Comparison of ENCODE assay signal across 1 cellular context in genomic region chr7:50467817-50468610, GRCh38.
TF ChIP-seq lines count a peak whose summit lies in the region.

No MANE protein-coding gene starts in this region.

TF ChIP-seq in HepG2, 621 proteins besides CTCF, POLR2A, EP300 and RAD21 (continued from another document and continues in another):
- TF ChIP-seq TRAFD1 (CRISPR knock-in tag; IDR thresholded peaks at IDR 0.05; ENCODE audit: borderline replicate concordance), result no peak
- peak; percentile 76 for TF ChIP-seq TEAD3 (CRISPR knock-in tag; optimal IDR thresholded peaks at IDR 0.05; ENCODE audit: borderline replicate concordance)
- TF ChIP-seq ARID5B (CRISPR knock-in tag; IDR thresholded peaks at IDR 0.05), result peak; percentile 37; the same call in 1 of the 2 replicates
- TF ChIP-seq SATB2 (CRISPR knock-in tag; IDR thresholded peaks at IDR 0.05), result no peak
- TF ChIP-seq CBX1 (IDR thresholded peaks at IDR 0.05; ENCODE audit: low read depth), result no peak
- no peak for TF ChIP-seq SNAPC2 (CRISPR knock-in tag; IDR thresholded peaks at IDR 0.05)
- TF ChIP-seq ARHGAP35 (CRISPR knock-in tag; IDR thresholded peaks at IDR 0.05; ENCODE audit: borderline replicate concordance), result no peak
- TF ChIP-seq ZNF776 (CRISPR knock-in tag; IDR thresholded peaks at IDR 0.05), result no peak
- peak; percentile 56; the same call in 1 of the 2 replicates for TF ChIP-seq HMGXB3 (CRISPR knock-in tag; IDR thresholded peaks at IDR 0.05; ENCODE audit: borderline replicate concordance)
- no peak for TF ChIP-seq SMAD1 (CRISPR knock-in tag; IDR thresholded peaks at IDR 0.05; ENCODE audit: borderline replicate concordance, low read depth)
- no peak for TF ChIP-seq EZH2 (conservative IDR thresholded peaks at IDR 0.05; ENCODE audit: low read depth, low read length)
- no peak for TF ChIP-seq MEIS2 (CRISPR knock-in tag; IDR thresholded peaks at IDR 0.05)
- TF ChIP-seq PCBP1 (IDR thresholded peaks at IDR 0.05; ENCODE audit: borderline replicate concordance, low read depth, low read length), result no peak
- TF ChIP-seq TFDP2 (CRISPR knock-in tag; IDR thresholded peaks at IDR 0.05), result peak; percentile 86
- no peak for TF ChIP-seq HOXA9 (CRISPR knock-in tag; IDR thresholded peaks at IDR 0.05; ENCODE audit: borderline replicate concordance)
- no peak for TF ChIP-seq HHEX (CRISPR knock-in tag; IDR thresholded peaks at IDR 0.05)
- TF ChIP-seq ZSCAN5A (CRISPR knock-in tag; IDR thresholded peaks at IDR 0.05; ENCODE audit: borderline replicate concordance), result no peak
- TF ChIP-seq JUND (CRISPR knock-in tag; IDR thresholded peaks at IDR 0.05), result no peak
- no peak for TF ChIP-seq USF2 (IDR thresholded peaks at IDR 0.05; ENCODE audit: low read depth, low read length)
- no peak for TF ChIP-seq USF2 (CRISPR knock-in tag; IDR thresholded peaks at IDR 0.05; ENCODE audit: borderline replicate concordance)
- TF ChIP-seq SALL2 (CRISPR knock-in tag; IDR thresholded peaks at IDR 0.05), result no peak
- no peak for TF ChIP-seq ZNF883 (CRISPR knock-in tag; IDR thresholded peaks at IDR 0.05; ENCODE audit: not compliant biosample characterization)
- no peak for TF ChIP-seq PAX8 (CRISPR knock-in tag; IDR thresholded peaks at IDR 0.05; ENCODE audit: borderline replicate concordance)
- TF ChIP-seq ZNF703 (CRISPR knock-in tag; IDR thresholded peaks at IDR 0.05; ENCODE audit: borderline replicate concordance), result no peak
- TF ChIP-seq REST (IDR thresholded peaks at IDR 0.05; ENCODE audit: borderline replicate concordance in 1 of 2, low read depth in 1 of 2, low read length in 2 of 2), result no peak
- peak; percentile 91 for TF ChIP-seq MAX (IDR thresholded peaks at IDR 0.05)
- no peak for TF ChIP-seq ZBTB10 (CRISPR knock-in tag; IDR thresholded peaks at IDR 0.05; ENCODE audit: borderline replicate concordance)
- TF ChIP-seq PTBP1 (IDR thresholded peaks at IDR 0.05; ENCODE audit: low read depth, low read length, poor library complexity, severe bottlenecking), result no peak
- no peak for TF ChIP-seq AGO1 (IDR thresholded peaks at IDR 0.05; ENCODE audit: low read depth, low read length, poor library complexity, severe bottlenecking)
- TF ChIP-seq ZNF740 (CRISPR knock-in tag; IDR thresholded peaks at IDR 0.05), result no peak
- TF ChIP-seq ZNF292 (CRISPR knock-in tag; IDR thresholded peaks at IDR 0.05; ENCODE audit: borderline replicate concordance, low read depth), result no peak
